ENCODE assay signal across 8 cellular contexts in genomic region chr2:77064324-77064723, GRCh38.
"Had no signal": no experiment of that assay in that cellular context is flagged by ENCODE, and none has a peak within 500 bp of the region (broad histone marks: within the 10 kb centered on the region; RNA-seq: fewer than 3 reads in every experiment).

No MANE protein-coding gene starts in this region.

- H3K9me3 ChIP-seq: HAP-1 had no signal

- H3K36me3 ChIP-seq: HAP-1 had no signal

- H3K9ac ChIP-seq: GM23248 had no signal

- H3K4me3 ChIP-seq: GM23248, GM23338, HAP-1 had no signal

- H3K27ac ChIP-seq: GM23248 had no signal

- H2AFZ ChIP-seq: GM23248, GM23338 had no signal

- H3K4me2 ChIP-seq: GM23338 had no signal

- DNase-seq: GM23248, GOT3, H7, H9, HCEC 1CT, HFFc6 had no signal
